ENCODE assay signal across 16 cellular contexts in the genomic region with DNA sequence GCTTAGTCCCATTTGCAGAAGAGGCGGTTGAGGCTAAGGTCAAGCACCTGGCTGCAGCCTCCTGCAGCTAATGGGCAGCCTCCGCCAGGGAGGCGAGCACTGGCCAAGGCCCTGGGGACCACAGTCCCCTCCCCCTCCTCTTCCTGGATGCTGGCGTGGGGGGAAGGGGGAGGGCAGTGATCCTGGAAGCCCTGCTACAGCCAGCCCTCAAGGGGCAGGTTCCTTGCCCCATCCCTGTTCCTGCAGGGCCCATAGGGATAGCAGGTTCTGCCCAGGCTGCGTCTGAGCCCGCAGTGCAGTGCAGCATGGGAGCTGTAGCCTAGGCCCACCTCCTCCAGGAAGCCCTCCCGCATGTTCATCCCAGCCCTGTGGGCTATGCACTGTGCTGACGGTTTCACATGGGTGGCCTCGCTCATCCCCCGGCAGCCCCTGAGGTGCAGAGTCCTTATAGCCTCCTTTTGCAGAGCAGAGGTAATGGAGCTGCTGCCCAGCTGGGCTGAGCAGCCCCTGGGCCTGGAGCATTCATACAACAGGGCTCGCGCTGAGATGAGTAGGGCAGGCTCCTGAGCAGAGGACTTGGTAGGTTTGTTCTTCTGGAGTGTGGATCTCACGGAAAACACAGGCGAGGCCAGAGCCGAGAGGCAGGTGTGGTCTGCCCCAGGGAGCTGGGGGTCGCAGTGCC. TPM values are rescaled to one million over a fixed set of nuclear protein-coding genes. Genes with fewer than 3 reads are reported as not detected.
A peak's percentile ranks its signal among the peaks of the same experiment; 100 is the strongest.
DNase-seq lines count a peak whose midpoint lies in the region; ATAC-seq, FAIRE-seq and TF ChIP-seq lines count a peak whose summit lies in the region.
"Had no signal": no experiment of that assay in that cellular context is flagged by ENCODE, and none has a peak within 500 bp of the region (broad histone marks: within the 10 kb centered on the region; RNA-seq: fewer than 3 reads in every experiment).

No MANE protein-coding gene starts in this region.

- H3K9me3 ChIP-seq in BLaER1 treated with 17β-estradiol and CSF1 and Interleukin-3, amounts not matched to agents 10 nM and 100 nM (replicated peaks in 1 of 11), result no peaks in the 10 kb centered on the region
- H3K9me3 ChIP-seq in HEK293 (ENCODE audit: control insufficient read depth, insufficient read depth, low read depth, low read length) (no peaks in the 10 kb centered on the region), K562 (replicated peaks; ENCODE audit: control insufficient read depth, insufficient read depth, low read depth, low read length) (no peaks in the 10 kb centered on the region), upper lobe of right lung (no peaks in the 10 kb centered on the region)

- intact Hi-C loops in K562 (cut with micrococcal nuclease), result no loop called here
- intact Hi-C loops in upper lobe of right lung (cut with DNase I), result no loop called here

- DNase-seq in K562 (ENCODE audit: extremely low read depth in 1 of 4, low spot score in 3 of 4), result no peak
- no peak for DNase-seq in upper lobe of right lung
- no peak for DNase-seq in stimulated activated naive B cell treated with anti-CD40 and anti-IgM and Interleukin-4, amounts not matched to agents 10 μg/mL and 1 μg/mL and 100 μg/mL, for 72 hours
- DNase-seq: CD4-positive, CD25-positive, alpha-beta regulatory T cell; DMS79; GOT3; HCEC 1CT; KBM-7 had no signal

- H2AFZ ChIP-seq in K562 (ENCODE audit: low read depth, low read length), result no peak overlapping the region

- no peak for TF ChIP-seq RAD21 in K562 (CRISPR knock-in tag; conservative IDR thresholded peaks at IDR 0.05 in 1 of 2, IDR thresholded peaks at IDR 0.05 in 1 of 2)

- peaks cover 3 to 4% of the 10 kb centered on the region in 2 donors for H3K9me3 Mint-ChIP-seq in stimulated activated naive B cell treated with anti-CD40 and anti-IgM and Interleukin-4, amounts not matched to agents 10 μg/mL and 1 μg/mL and 100 μg/mL, for 72 hours

- H3K79me2 ChIP-seq in K562 (ENCODE audit: control insufficient read depth, insufficient read depth, low read length), result no peaks in the 10 kb centered on the region

- H3K9ac ChIP-seq in BLaER1 treated with 17β-estradiol and CSF1 and Interleukin-3, amounts not matched to agents 10 nM and 100 nM, result 0 out of 22 replicates have a peak overlapping the region, but pooled peaks of 2 of the 11 experiments have one; percentile 16 to 24
- no peak overlapping the region for H3K9ac ChIP-seq in K562 (ENCODE audit: insufficient read depth in 1 of 2, low read depth in 2 of 2, low read length in 2 of 2)

- CTCF ChIA-PET in HEK293 (lab: Yijun Ruan, JAX), result interaction anchor here (0.6 kb wide), 1 partner anchor 25 kb away, joined by 3 read pairs; no protein-coding TSS in a partner anchor
- CTCF ChIA-PET in K562 (lab: Yijun Ruan, JAX; ENCODE audit: low intra/inter-chr PET ratio), result no interaction called here

- no peaks in the 10 kb centered on the region for H3K9me1 ChIP-seq in K562 (ENCODE audit: control insufficient read depth, insufficient read depth, low read length)

- POLR2A ChIA-PET in HEK293 (lab: Yijun Ruan, JAX), result no interaction called here
- POLR2A ChIA-PET in K562 (lab: Yijun Ruan, JAX), result interaction anchor here (0.5 to 1.0 kb wide), 5 partner anchors 12 to 81 kb away, joined by 3 to 5 read pairs (median 3); no protein-coding TSS in a partner anchor

- no peaks in the 10 kb centered on the region for H3K36me3 ChIP-seq in BLaER1 treated with 17β-estradiol and CSF1 and Interleukin-3, amounts not matched to agents 10 nM and 100 nM
- H3K36me3 ChIP-seq in HEK293 (ENCODE audit: control insufficient read depth in 2 of 2, insufficient read depth in 1 of 2, low read length in 2 of 2) (no peaks in the 10 kb centered on the region), K562 (ENCODE audit: control insufficient read depth, insufficient read depth, low read length) (no peaks in the 10 kb centered on the region), upper lobe of right lung (no peaks in the 10 kb centered on the region)

- H3K4me3 ChIP-seq in BLaER1 treated with 17β-estradiol and CSF1 and Interleukin-3, amounts not matched to agents 10 nM and 100 nM, result no peak overlapping the region
- H3K4me3 ChIP-seq in HEK293 (ENCODE audit: low read depth, low read length) (no peak overlapping the region), K562 (no peak overlapping the region), upper lobe of right lung (no peak overlapping the region)
- H3K4me3 ChIP-seq: GM12878 had no signal

- ATAC-seq in K562, result peak; percentile 24; the same call in 2 of the 3 replicates
- ATAC-seq in upper lobe of right lung, result no peak
- no peak for ATAC-seq in stimulated activated naive B cell treated with anti-CD40 and anti-IgM and Interleukin-4, amounts not matched to agents 10 μg/mL and 1 μg/mL and 100 μg/mL, for 72 hours (replicated peaks)
- no peak for ATAC-seq in GM18868 (IDR thresholded peaks at IDR 0.05; ENCODE audit: unreplicated experiment)
- ATAC-seq: GM12878 had no signal

- peak overlapping the region in 8 of 11 experiments; percentile 17 to 60 (median 50); a peak in 15 of 22 replicates for H3K4me2 ChIP-seq in BLaER1 treated with 17β-estradiol and CSF1 and Interleukin-3, amounts not matched to agents 10 nM and 100 nM
- no peak overlapping the region for H3K4me2 ChIP-seq in K562 (ENCODE audit: insufficient read depth, low read length)

- no peak overlapping the region for H3K4me3 Mint-ChIP-seq in stimulated activated naive B cell treated with anti-CD40 and anti-IgM and Interleukin-4, amounts not matched to agents 10 μg/mL and 1 μg/mL and 100 μg/mL, for 72 hours
- H3K4me3 Mint-ChIP-seq: CD4-positive, CD25-positive, alpha-beta regulatory T cell had no signal

- H4K20me1 ChIP-seq in BLaER1 treated with 17β-estradiol and CSF1 and Interleukin-3, amounts not matched to agents 10 nM and 100 nM, result peaks cover 0 to 51% (median 0%) of the 10 kb centered on the region in 11 experiments; a peak in 7 of 22 replicates
- H4K20me1 ChIP-seq in K562 (replicated peaks; ENCODE audit: control insufficient read depth, insufficient read depth, low read length), result peaks cover 8% of the 10 kb centered on the region; the same call in 1 of the 2 replicates

- peaks cover 7 to 23% (median 13%) of the 10 kb centered on the region in 11 experiments; a peak in 17 of 22 replicates for H3K27me3 ChIP-seq in BLaER1 treated with 17β-estradiol and CSF1 and Interleukin-3, amounts not matched to agents 10 nM and 100 nM
- H3K27me3 ChIP-seq in K562 (ENCODE audit: control insufficient read depth in 2 of 2, insufficient read depth in 2 of 2, low read length in 2 of 2) (peaks cover 0 to 45% of the 10 kb centered on the region in 2 experiments; a peak in 3 of 5 replicates), upper lobe of right lung (peaks cover 37% of the 10 kb centered on the region)

- TF ChIP-seq POLR2A in K562 (conservative IDR thresholded peaks at IDR 0.05), result no peak

- H3K4me1 ChIP-seq in BLaER1 treated with 17β-estradiol and CSF1 and Interleukin-3, amounts not matched to agents 10 nM and 100 nM, result peaks cover 0 to 17% (median 13%) of the 10 kb centered on the region in 10 experiments; a peak in 14 of 20 replicates
- no peaks in the 10 kb centered on the region for H3K4me1 ChIP-seq in HEK293 (ENCODE audit: control insufficient read depth, insufficient read depth, low read length)
- H3K4me1 ChIP-seq in K562 (replicated peaks in 1 of 2; ENCODE audit: control insufficient read depth in 2 of 2, insufficient read depth in 2 of 2, low read length in 2 of 2), result peaks cover 0 to 33% of the 10 kb centered on the region in 2 experiments; a peak in 1 of 5 replicates
- H3K4me1 ChIP-seq in upper lobe of right lung, result no peaks in the 10 kb centered on the region

- no peak overlapping the region for H3K27ac ChIP-seq in BLaER1 treated with 17β-estradiol and CSF1 and Interleukin-3, amounts not matched to agents 10 nM and 100 nM
- H3K27ac ChIP-seq in HEK293 (ENCODE audit: extremely low read depth, low read depth, low read length) (no peak overlapping the region), K562 (ENCODE audit: extremely low read depth, low read depth, low read length) (no peak overlapping the region), upper lobe of right lung (no peak overlapping the region)
- H3K27ac ChIP-seq: HL-60 had no signal

- no peak for FAIRE-seq in K562 (lab: Jason Lieb, UNC)
- FAIRE-seq: GM12878 had no signal

- H3K4me1 Mint-ChIP-seq in stimulated activated naive B cell treated with anti-CD40 and anti-IgM and Interleukin-4, amounts not matched to agents 10 μg/mL and 1 μg/mL and 100 μg/mL, for 72 hours, result peaks cover 0 to 2% of the 10 kb centered on the region in 2 donors
- H3K4me1 Mint-ChIP-seq: CD4-positive, CD25-positive, alpha-beta regulatory T cell had no signal

- in situ Hi-C loops in K562 (cut with MboI), result no loop called here

- peaks cover 0 to 3% of the 10 kb centered on the region in 2 donors for H3K36me3 Mint-ChIP-seq in stimulated activated naive B cell treated with anti-CD40 and anti-IgM and Interleukin-4, amounts not matched to agents 10 μg/mL and 1 μg/mL and 100 μg/mL, for 72 hours
- H3K36me3 Mint-ChIP-seq: CD4-positive, CD25-positive, alpha-beta regulatory T cell had no signal

- no peak for TF ChIP-seq EP300 in K562 (IDR thresholded peaks at IDR 0.05; ENCODE audit: low read length)

- no peak overlapping the region for H3K27ac Mint-ChIP-seq in stimulated activated naive B cell treated with anti-CD40 and anti-IgM and Interleukin-4, amounts not matched to agents 10 μg/mL and 1 μg/mL and 100 μg/mL, for 72 hours
- H3K27ac Mint-ChIP-seq: CD4-positive, CD25-positive, alpha-beta regulatory T cell had no signal

- no peak for TF ChIP-seq CTCF in HEK293 (tag by site-specific recombination; IDR thresholded peaks at IDR 0.05)
- TF ChIP-seq CTCF in K562 (IDR thresholded peaks at IDR 0.05 in 2 of 3, conservative IDR thresholded peaks at IDR 0.05 in 1 of 3; ENCODE audit: insufficient read depth in 2 of 3, low read depth in 1 of 3, low read length in 3 of 3), result no peak
- TF ChIP-seq CTCF in upper lobe of right lung (IDR thresholded peaks at IDR 0.05), result no peak

- H3K27me3 Mint-ChIP-seq in stimulated activated naive B cell treated with anti-CD40 and anti-IgM and Interleukin-4, amounts not matched to agents 10 μg/mL and 1 μg/mL and 100 μg/mL, for 72 hours, result peaks cover 35 to 52% of the 10 kb centered on the region in 2 donors

- 2% methylated on average over 15 of the region's 16 CpGs for WGBS in K562 (ENCODE audit: insufficient coverage, low coverage, missing lambda C conversion rate)

- BruUV-seq in K562 (replicated peaks; lab: Mats Ljungman, UMichigan), result no TSS peak

RNA-seq across cellular contexts. Expression of a gene that starts 36.0 kb away (rescaled TPM):
- not detected in 2 replicates for total RNA-seq in K562 (2011; cell fraction: chromatin; rRNA removed; ENCODE audit: low replicate concordance)
- not detected in 2 replicates for total RNA-seq in K562 (2011; cell fraction: nucleolus; rRNA removed)
- not detected in 2 replicates for total RNA-seq in K562 (2011; cell fraction: nucleoplasm; rRNA removed)
- total RNA-seq in K562 (2014; rRNA removed) (0.05 TPM in 1 of 2 replicates, not detected in the other), K562 (2014; rRNA removed; fragmentation: Illumina TruSeq; extraction: Trizol) (not detected in 2 replicates), K562 (2015; rRNA removed; fragmentation: Illumina TruSeq; extraction: Trizol) (not detected in 2 replicates), K562 (2021) (not detected in 2 replicates), upper lobe of right lung (0.29 TPM)
- polyA plus RNA-seq in K562 (2011; rRNA removed) (not detected in 2 replicates), K562 (2014; fragmentation: Illumina TruSeq; extraction: Trizol) (not detected in 2 replicates), K562 (2014; fragmentation: Nextera tagmentation; extraction: Ambion mirVana) (not detected), K562 (2014; rRNA removed) (not detected in 2 replicates)
- polyA plus RNA-seq in K562 (2011; cell fraction: cytosol; rRNA removed), result not detected in 2 replicates
- not detected in 2 replicates for polyA plus RNA-seq in K562 (2011; cell fraction: nucleus; rRNA removed)
- 0.10 and 0.30 TPM in 2 replicates for polyA plus RNA-seq in K562 (2012)
- polyA minus RNA-seq in K562 (2011; rRNA and poly(A)+ RNA removed), result not detected in 2 replicates
- polyA minus RNA-seq in K562 (2011; cell fraction: cytosol; rRNA and poly(A)+ RNA removed), result not detected in 2 replicates
- polyA minus RNA-seq in K562 (2011; cell fraction: nucleus; rRNA and poly(A)+ RNA removed), result not detected in 2 replicates
- total RNA-seq: A673; CD4-positive, CD25-positive, alpha-beta regulatory T cell; G401; GM12878 had no signal
- polyA plus RNA-seq: BJ; CD4-positive, CD25-positive, alpha-beta regulatory T cell; GM12878 had no signal

RNA-seq across cellular contexts. Expression of a gene that starts 38.7 kb away (rescaled TPM):
- 0.42 TPM in 1 of 2 replicates, not detected in the other for total RNA-seq in K562 (2011; cell fraction: chromatin; rRNA removed; ENCODE audit: low replicate concordance)
- total RNA-seq in K562 (2011; cell fraction: nucleolus; rRNA removed), result 0.26 and 0.33 TPM in 2 replicates
- 0.31 and 0.44 TPM in 2 replicates for total RNA-seq in K562 (2011; cell fraction: nucleoplasm; rRNA removed)
- total RNA-seq in K562 (2014; rRNA removed) (0.16 and 0.41 TPM in 2 replicates), K562 (2014; rRNA removed; fragmentation: Illumina TruSeq; extraction: Trizol) (not detected in 2 replicates), K562 (2015; rRNA removed; fragmentation: Illumina TruSeq; extraction: Trizol) (0.19 TPM in 1 of 2 replicates, not detected in the other), K562 (2021) (0.29 TPM in 1 of 2 replicates, not detected in the other), upper lobe of right lung (not detected)
- polyA plus RNA-seq in K562 (2011; rRNA removed) (0.16 and 0.17 TPM in 2 replicates), K562 (2014; fragmentation: Illumina TruSeq; extraction: Trizol) (not detected in 2 replicates), K562 (2014; fragmentation: Nextera tagmentation; extraction: Ambion mirVana) (not detected), K562 (2014; rRNA removed) (0.24 TPM in 1 of 2 replicates, not detected in the other)
- polyA plus RNA-seq in K562 (2011; cell fraction: cytosol; rRNA removed), result 0.22 and 0.40 TPM in 2 replicates
- 0.59 and 0.65 TPM in 2 replicates for polyA plus RNA-seq in K562 (2011; cell fraction: nucleus; rRNA removed)
- polyA plus RNA-seq in K562 (2012), result 0.16 and 0.68 TPM in 2 replicates
- not detected in 2 replicates for polyA minus RNA-seq in K562 (2011; rRNA and poly(A)+ RNA removed)
- not detected in 2 replicates for polyA minus RNA-seq in K562 (2011; cell fraction: cytosol; rRNA and poly(A)+ RNA removed)
- 0.22 TPM in 1 of 2 replicates, not detected in the other for polyA minus RNA-seq in K562 (2011; cell fraction: nucleus; rRNA and poly(A)+ RNA removed)
- total RNA-seq: A673; CD4-positive, CD25-positive, alpha-beta regulatory T cell; G401; GM12878 had no signal
- polyA plus RNA-seq: BJ; CD4-positive, CD25-positive, alpha-beta regulatory T cell; GM12878 had no signal
